Comparison of ENCODE assay signal across 20 cellular contexts in the genomic region with DNA sequence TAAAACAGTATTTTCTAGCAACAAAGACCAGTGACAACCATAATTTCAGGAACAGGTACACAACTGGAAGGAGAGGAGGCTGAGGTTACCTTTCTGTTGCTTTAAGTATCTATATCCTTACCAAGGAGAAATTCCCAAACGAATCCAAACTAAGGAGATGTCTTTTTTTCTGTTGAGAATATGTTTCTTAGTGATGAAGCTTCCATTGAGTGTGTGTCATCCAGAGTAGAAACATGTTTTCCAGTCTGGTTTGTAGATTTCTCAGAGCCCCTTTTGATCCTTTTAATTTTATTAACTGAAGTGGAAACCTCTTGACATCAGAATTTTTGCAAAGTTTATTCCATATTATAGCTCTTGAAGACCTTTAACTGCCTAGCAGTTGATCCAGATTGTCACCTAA.
"Had no signal": no experiment of that assay in that cellular context is flagged by ENCODE, and none has a peak within 500 bp of the region (broad histone marks: within the 10 kb centered on the region; RNA-seq: fewer than 3 reads in every experiment).

No MANE protein-coding gene starts in this region.

- H3K36me3 ChIP-seq: esophagus squamous epithelium, left ventricle myocardium inferior, neural progenitor cell, prostate gland, right atrium auricular region, upper lobe of left lung had no signal

- H3K27me3 ChIP-seq: esophagus squamous epithelium, neural progenitor cell, right atrium auricular region, upper lobe of left lung had no signal

- H3K4me3 ChIP-seq: esophagus squamous epithelium, left ventricle myocardium inferior, neural progenitor cell, prostate gland, right atrium auricular region, upper lobe of left lung had no signal

- ATAC-seq: activated T-helper 17 cell treated with anti-CD3 and anti-CD28 coated beads, Interleukin-2, amount 50 U/mL, for 72 hours; effector memory CD8-positive, alpha-beta T cell; stimulated activated naive CD8-positive, alpha-beta T cell treated with anti-CD3 and anti-CD28 coated beads, Interleukin-15, amount 100 ng/mL, for 72 hours; T-cell had no signal

- H2AFZ ChIP-seq: neural progenitor cell had no signal

- H3K4me2 ChIP-seq: neural progenitor cell had no signal

- H3K27ac ChIP-seq: esophagus squamous epithelium, left ventricle myocardium inferior, neural progenitor cell, prostate gland, right atrium auricular region, upper lobe of left lung had no signal

- H3K4me1 ChIP-seq: esophagus squamous epithelium, left ventricle myocardium inferior, neural progenitor cell, prostate gland, right atrium auricular region, upper lobe of left lung had no signal

- DNase-seq: activated B cell treated with CpG ODN at 0.5 μM for 24 hours; activated CD4-positive, alpha-beta memory T cell treated with anti-CD3 and anti-CD28 coated beads, Interleukin-2, amount 10 ng/mL, durations not matched to agents 7 days and 5 days; activated CD4-positive, alpha-beta T cell treated with anti-CD3 and anti-CD28 coated beads for 4 hours; activated naive CD4-positive, alpha-beta T cell; activated naive CD8-positive, alpha-beta T cell treated with anti-CD3 and anti-CD28 coated beads, Interleukin-2, amount 10 ng/mL, durations not matched to agents 7 days and 5 days; activated T-cell treated with anti-CD3 and anti-CD28 coated beads, Interleukin-2, amount 50 U/mL, for 1 hour; aorta; effector memory CD8-positive, alpha-beta T cell; esophagus squamous epithelium; head of caudate nucleus; left ventricle myocardium inferior; mammary epithelial cell; stimulated activated CD4-positive, alpha-beta T cell treated with anti-CD3 and anti-CD28 coated beads, Interleukin-4, amount 100 ng/mL, for 1 hour; stimulated activated naive CD8-positive, alpha-beta T cell treated with anti-CD3 and anti-CD28 coated beads, Interleukin-15, amount 100 ng/mL, for 72 hours; T-cell; upper lobe of left lung had no signal

- H3K9me3 ChIP-seq: esophagus squamous epithelium, prostate gland, right atrium auricular region, upper lobe of left lung had no signal
